In the genomic region with DNA sequence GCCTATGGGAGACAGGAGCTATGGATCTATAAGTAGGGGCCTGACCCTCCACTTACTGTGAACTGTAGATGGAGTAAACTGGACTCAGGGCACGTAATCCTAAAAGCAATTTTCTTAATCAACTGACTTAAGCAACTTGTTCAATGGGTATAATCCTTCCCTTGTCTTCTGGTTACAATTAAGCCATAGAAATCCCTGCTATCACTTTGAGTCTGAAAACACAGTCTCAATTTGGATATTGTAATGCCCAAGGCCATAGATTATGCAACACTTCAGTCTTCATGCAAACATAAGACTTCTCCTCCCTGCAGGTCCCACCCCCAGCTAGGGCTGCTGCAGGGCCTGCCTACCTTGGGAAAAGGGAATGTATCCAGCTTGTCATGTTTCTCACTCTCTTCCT, we compare ENCODE assay signal across 32 cellular contexts. TPM values are rescaled to one million over a fixed set of nuclear protein-coding genes. Genes with fewer than 3 reads are reported as not detected.
"Had no signal": no experiment of that assay in that cellular context is flagged by ENCODE, and none has a peak within 500 bp of the region (broad histone marks: within the 10 kb centered on the region; RNA-seq: fewer than 3 reads in every experiment).

No MANE protein-coding gene starts in this region.

- ATAC-seq: activated CD8-positive, alpha-beta T cell treated with anti-CD3 and anti-CD28 coated beads for 36 hours; effector memory CD8-positive, alpha-beta T cell; left cardiac atrium; naive thymus-derived CD4-positive, alpha-beta T cell; pancreas; psoas muscle; T-helper 17 cell had no signal

- H3K4me3 ChIP-seq: adrenal gland, ascending aorta, cardiac muscle cell, colonic mucosa, esophagus muscularis mucosa, pancreas, psoas muscle, smooth muscle cell, thoracic aorta, uterus had no signal

- DNase-seq: activated B cell treated with CpG ODN at 0.5 μM for 24 hours; activated CD4-positive, alpha-beta T cell treated with anti-CD3 and anti-CD28 coated beads, Interleukin-2, amount 50 U/mL, for 1 hour; activated CD8-positive, alpha-beta memory T cell treated with anti-CD3 and anti-CD28 coated beads, Interleukin-2, amount 10 ng/mL, durations not matched to agents 7 days and 5 days; activated CD8-positive, alpha-beta T cell treated with anti-CD3 and anti-CD28 coated beads for 36 hours; activated effector memory CD4-positive, alpha-beta T cell treated with Interleukin-2 at 50 U/mL for 16 hours; activated naive CD4-positive, alpha-beta T cell treated with Interleukin-2 at 50 U/mL for 16 hours; activated T-cell treated with anti-CD3 and anti-CD28 coated beads, Interleukin-2, amount 50 U/mL, for 48 hours; adrenal gland; cerebellar nuclear complex; colonic mucosa; effector memory CD8-positive, alpha-beta T cell; glutamatergic neuron; left cardiac atrium; midbrain; naive thymus-derived CD4-positive, alpha-beta T cell; nucleus accumbens; pancreas; stimulated activated CD4-positive, alpha-beta T cell treated with anti-CD3 and anti-CD28 coated beads, Interleukin-2, amount 100 ng/mL, for 24 hours; stimulated activated naive CD4-positive, alpha-beta T cell treated with Interleukin-2 at 50 U/mL for 16 hours; SW 1271; T-helper 17 cell; trophoblast cell; uterus had no signal

- H3K4me2 ChIP-seq: smooth muscle cell had no signal

- H3K36me3 ChIP-seq: adrenal gland, ascending aorta, cardiac muscle cell, colonic mucosa, esophagus muscularis mucosa, pancreas, thoracic aorta, uterus had no signal

- H3K27ac ChIP-seq: adrenal gland, cardiac muscle cell, colonic mucosa, esophagus muscularis mucosa, pancreas, psoas muscle, thoracic aorta, uterus had no signal

- H3K9me3 ChIP-seq: adrenal gland, ascending aorta, colonic mucosa, esophagus muscularis mucosa, pancreas, psoas muscle, thoracic aorta, uterus had no signal

- H3K27me3 ChIP-seq: adrenal gland, ascending aorta, cardiac muscle cell, colonic mucosa, esophagus muscularis mucosa, pancreas, uterus had no signal

- H3K4me1 ChIP-seq: adrenal gland, colonic mucosa, pancreas, psoas muscle, uterus had no signal

RNA-seq across cellular contexts. Expression of a gene that starts 6.2 kb away (rescaled TPM):
- total RNA-seq: activated B cell treated with CpG ODN at 0.5 μM for 24 hours; activated CD8-positive, alpha-beta memory T cell treated with anti-CD3 and anti-CD28 coated beads, Interleukin-2, amount 10 ng/mL, durations not matched to agents 7 days and 5 days; activated CD8-positive, alpha-beta T cell treated with anti-CD3 and anti-CD28 coated beads for 36 hours; endothelial cell of umbilical vein; frontal cortex; naive thymus-derived CD4-positive, alpha-beta T cell; psoas muscle; T-helper 17 cell; thoracic aorta had no signal
- polyA plus RNA-seq: endothelial cell of umbilical vein; naive thymus-derived CD4-positive, alpha-beta T cell; neural cell; smooth muscle cell had no signal
